In the genomic region with DNA sequence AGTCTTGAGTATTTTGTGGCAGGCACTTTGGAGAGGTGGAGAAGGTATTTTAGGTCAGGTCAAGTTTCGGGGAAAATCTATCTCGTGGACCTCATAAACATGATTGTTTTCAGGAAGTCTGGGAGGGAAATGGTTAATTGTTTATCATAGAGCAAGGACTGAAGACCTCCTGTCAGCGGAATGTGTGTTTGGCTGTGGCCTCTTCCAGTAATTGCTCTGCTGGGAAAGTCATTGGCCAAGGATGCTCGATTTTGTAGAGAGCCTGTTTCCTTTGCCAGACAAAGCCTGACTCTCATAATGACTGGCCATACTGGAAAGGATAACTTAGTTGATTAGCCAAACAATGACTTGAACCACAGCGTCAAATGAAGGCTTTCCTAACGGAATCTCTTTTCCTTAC, we compare ENCODE assay signal across 21 cellular contexts. TPM values are rescaled to one million over a fixed set of nuclear protein-coding genes. Genes with fewer than 3 reads are reported as not detected.
DNase-seq lines count a peak whose midpoint lies in the region; ATAC-seq and TF ChIP-seq lines count a peak whose summit lies in the region.
"Had no signal": no experiment of that assay in that cellular context is flagged by ENCODE, and none has a peak within 500 bp of the region (broad histone marks: within the 10 kb centered on the region; RNA-seq: fewer than 3 reads in every experiment).

No MANE protein-coding gene starts in this region.

- H3K4me1 ChIP-seq in esophagus squamous epithelium, result peaks cover 0 to 43% (median 12%) of the 10 kb centered on the region in 3 donors
- H3K4me1 ChIP-seq in right lobe of liver, result peaks cover 0 to 33% (median 10%) of the 10 kb centered on the region in 4 donors
- H3K4me1 ChIP-seq in subcutaneous abdominal adipose tissue (ENCODE audit: control insufficient read depth in 5 of 5, insufficient read depth in 5 of 5, low read length in 5 of 5), result peaks cover 0 to 26% (median 17%) of the 10 kb centered on the region in 5 donors
- H3K4me1 ChIP-seq: HAP-1 had no signal

- H3K4me1 Mint-ChIP-seq in T-helper 17 cell, result peaks cover 13% of the 10 kb centered on the region

- H3K4me3 ChIP-seq in esophagus squamous epithelium (no peak overlapping the region), right lobe of liver (no peak overlapping the region), subcutaneous abdominal adipose tissue (ENCODE audit: low read depth in 1 of 5, low read length in 5 of 5) (no peak overlapping the region)
- H3K4me3 ChIP-seq: HAP-1, tibial nerve had no signal

- H3K27me3 ChIP-seq in esophagus squamous epithelium (no peaks in the 10 kb centered on the region), right lobe of liver (no peaks in the 10 kb centered on the region), subcutaneous abdominal adipose tissue (ENCODE audit: control insufficient read depth in 5 of 5, insufficient read depth in 4 of 5, low read length in 5 of 5) (peaks cover 0 to 3% (median 0%) of the 10 kb centered on the region in 5 donors)
- H3K27me3 ChIP-seq: tibial nerve had no signal

- no peaks in the 10 kb centered on the region for H3K36me3 Mint-ChIP-seq in T-helper 17 cell (ENCODE audit: low read depth)
- H3K36me3 Mint-ChIP-seq: activated naive CD8-positive, alpha-beta T cell treated with anti-CD3 and anti-CD28 coated beads for 36 hours; CD4-positive, alpha-beta memory T cell; T-cell had no signal

- peaks cover 4% of the 10 kb centered on the region for H3K27me3 Mint-ChIP-seq in T-helper 17 cell
- H3K27me3 Mint-ChIP-seq: CD4-positive, alpha-beta memory T cell had no signal

- 48 to 69% methylated on average over 6 of the region's 6 CpGs for WGBS in esophagus squamous epithelium, 2 donors
- 60% methylated on average over 6 of the region's 6 CpGs for WGBS in right lobe of liver (ENCODE audit: insufficient coverage, low coverage, low lambda C conversion rate, missing lambda C conversion rate)

- H3K4me3 Mint-ChIP-seq in T-helper 17 cell, result peak overlapping the region; percentile 47
- H3K4me3 Mint-ChIP-seq: activated naive CD8-positive, alpha-beta T cell treated with anti-CD3 and anti-CD28 coated beads for 36 hours; CD4-positive, alpha-beta memory T cell; T-cell had no signal

- H3K9me3 ChIP-seq in T-helper 17 cell (ENCODE audit: control insufficient read depth, low read length, poor library complexity, severe bottlenecking) (no peaks in the 10 kb centered on the region), esophagus squamous epithelium (no peaks in the 10 kb centered on the region), right lobe of liver (no peaks in the 10 kb centered on the region), subcutaneous abdominal adipose tissue (ENCODE audit: control insufficient read depth in 5 of 5, low read length in 5 of 5) (no peaks in the 10 kb centered on the region)
- H3K9me3 ChIP-seq: HAP-1, tibial nerve had no signal

- TF ChIP-seq CTCF in esophagus squamous epithelium (IDR thresholded peaks at IDR 0.05), result no peak
- TF ChIP-seq CTCF in right lobe of liver (IDR thresholded peaks at IDR 0.05), result no peak

- ATAC-seq in T-helper 17 cell, result no peak
- ATAC-seq in right lobe of liver, result peak; percentile 34 to 64 (median 38)
- ATAC-seq: Panc1, T-cell had no signal

- in situ Hi-C loops in ACHN (cut with HindIII; ENCODE audit: low pct_ligation_motif_present, low pct_unique_long_range_greater_than_20kb, low sequenced_read_pairs), result no loop called here

- H3K36me3 ChIP-seq in esophagus squamous epithelium (no peaks in the 10 kb centered on the region), right lobe of liver (peaks cover 0 to 2% (median 0%) of the 10 kb centered on the region in 4 donors), subcutaneous abdominal adipose tissue (ENCODE audit: control insufficient read depth in 5 of 5, insufficient read depth in 5 of 5, low read length in 5 of 5) (no peaks in the 10 kb centered on the region)
- H3K36me3 ChIP-seq: HAP-1, tibial nerve had no signal

- peak overlapping the region in 1 of 5 donors; percentile 15 for H3K9ac ChIP-seq in subcutaneous abdominal adipose tissue (ENCODE audit: low read length in 5 of 5)

- H3K27ac ChIP-seq in esophagus squamous epithelium, result peak overlapping the region in 3 of 4 donors; percentile 48 to 71 (median 55)
- H3K27ac ChIP-seq in right lobe of liver, result peak overlapping the region; percentile 44 to 63 (median 52)
- peak overlapping the region; percentile 44 for H3K27ac ChIP-seq in subcutaneous abdominal adipose tissue (ENCODE audit: low read depth, low read length)
- H3K27ac ChIP-seq: HL-60 had no signal

- DNase-seq in T-helper 17 cell (no peak), esophagus squamous epithelium (lab: John Stamatoyannopoulos, UW) (no peak), right lobe of liver (no peak), ACHN (no peak), HPDE6-E6E7 (ENCODE audit: extremely low spot score) (no peak), Kasumi-1 (lab: John Stamatoyannopoulos, UW) (no peak), mesenteric fat pad (ENCODE audit: low spot score) (no peak)
- DNase-seq: activated naive CD8-positive, alpha-beta T cell treated with anti-CD3 and anti-CD28 coated beads for 36 hours; CD4-positive, alpha-beta memory T cell; cortex of kidney; NCI-H2029; NCI-H526; posterior cingulate gyrus; T-cell had no signal

- intact Hi-C loops in esophagus squamous epithelium (cut with DNase I), result loop anchor here (5.0 to 10.0 kb wide), 3 partner anchors 146 to 423 kb away; no protein-coding TSS in a partner anchor
- intact Hi-C loops in right lobe of liver (cut with DNase I), result loop anchor here in 1 of 2 donors (10.0 kb wide), 1 partner anchor 133 kb away; no protein-coding TSS in a partner anchor

- no peak for TF ChIP-seq POLR2A in esophagus squamous epithelium (IDR thresholded peaks at IDR 0.05)
- TF ChIP-seq POLR2A in right lobe of liver (IDR thresholded peaks at IDR 0.05), result no peak

- peak overlapping the region; percentile 61 for H3K27ac Mint-ChIP-seq in T-helper 17 cell
- H3K27ac Mint-ChIP-seq: activated naive CD8-positive, alpha-beta T cell treated with anti-CD3 and anti-CD28 coated beads for 36 hours; T-cell had no signal

RNA-seq across cellular contexts. Expression of gene IL1R2, which starts 30.0 kb away (rescaled TPM):
- total RNA-seq in T-helper 17 cell (1 to 10 TPM; 1.1 to 1.9 TPM), esophagus squamous epithelium (100 to 1,000 TPM in 1 of 4 donors, 10 to 100 TPM in 3; 24.1 to 182 (median 78.0) TPM), right lobe of liver (10 to 100 TPM in 4 of 6 experiments, 1 to 10 TPM in 2; 5.5 to 22.8 (median 12.3) TPM), mesenteric fat pad (101 TPM)
- total RNA-seq: CD4-positive, alpha-beta memory T cell; Daoy; LHCN-M2 had no signal
